Comparison of ENCODE assay signal across 17 cellular contexts in the genomic region with DNA sequence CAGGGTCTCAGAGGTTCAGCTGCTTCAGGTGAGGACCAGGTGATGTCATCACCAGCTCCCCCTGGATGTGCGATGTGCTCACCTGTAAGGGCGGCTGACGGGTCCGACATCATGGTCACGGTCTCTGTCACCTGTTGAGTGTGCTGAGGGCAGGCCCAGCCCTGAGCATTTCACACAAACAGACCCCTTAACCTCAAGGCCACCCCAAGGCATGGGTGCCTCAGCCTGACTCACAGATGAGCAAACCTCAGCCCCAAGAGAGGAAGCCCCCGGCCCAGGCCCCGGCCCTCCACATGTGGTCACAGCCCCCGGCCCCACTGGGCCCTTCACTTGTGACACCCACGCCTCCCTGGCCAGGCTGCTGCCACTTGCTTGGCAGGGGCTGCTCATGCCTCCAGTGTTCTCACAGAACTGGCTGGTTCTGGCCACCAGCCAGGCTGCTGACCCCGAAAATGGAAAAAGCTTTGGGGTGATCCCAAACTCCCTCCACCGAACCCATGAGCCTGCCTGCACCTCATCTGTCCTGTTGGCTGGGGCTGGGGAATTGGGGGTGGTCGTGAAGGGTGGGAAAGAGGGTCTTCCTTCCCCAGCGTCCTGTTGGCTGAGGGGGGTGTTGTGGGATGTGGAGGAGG. TPM values are rescaled to one million over a fixed set of nuclear protein-coding genes. Genes with fewer than 3 reads are reported as not detected.
A peak's percentile ranks its signal among the peaks of the same experiment; 100 is the strongest.
DNase-seq lines count a peak whose midpoint lies in the region; FAIRE-seq and TF ChIP-seq lines count a peak whose summit lies in the region.
"Had no signal": no experiment of that assay in that cellular context is flagged by ENCODE, and none has a peak within 500 bp of the region (broad histone marks: within the 10 kb centered on the region; RNA-seq: fewer than 3 reads in every experiment).

No MANE protein-coding gene starts in this region.

- H3K9me3 ChIP-seq in BLaER1 (no peaks in the 10 kb centered on the region), esophagus muscularis mucosa (no peaks in the 10 kb centered on the region), sigmoid colon (no peaks in the 10 kb centered on the region), suprapubic skin (no peaks in the 10 kb centered on the region)
- H3K9me3 ChIP-seq: A549, BE2C, HAP-1 had no signal

- intact Hi-C loops in esophagus muscularis mucosa (cut with DNase I) (no loop called here), sigmoid colon (cut with DNase I) (loop anchor here (1.0 kb wide), 1 partner anchor 126 kb away; no protein-coding TSS in a partner anchor)

- no peaks in the 10 kb centered on the region for H3K36me3 ChIP-seq in BLaER1
- H3K36me3 ChIP-seq in esophagus muscularis mucosa = no peaks in the 10 kb centered on the region
- H3K36me3 ChIP-seq in sigmoid colon = no peaks in the 10 kb centered on the region
- no peaks in the 10 kb centered on the region for H3K36me3 ChIP-seq in suprapubic skin
- H3K36me3 ChIP-seq: BE2C, HAP-1 had no signal

- 0 out of 2 replicates have a peak overlapping the region, but pooled peaks have one; percentile 19 for H3K9ac ChIP-seq in BLaER1

- H3K4me1 ChIP-seq in BLaER1 (peaks cover 6% of the 10 kb centered on the region; the same call in 1 of the 2 replicates), esophagus muscularis mucosa (peaks cover 0 to 19% (median 14%) of the 10 kb centered on the region in 4 donors), sigmoid colon (peaks cover 3 to 16% (median 9%) of the 10 kb centered on the region in 4 donors), suprapubic skin (peaks cover 3% of the 10 kb centered on the region)
- H3K4me1 ChIP-seq: A549, HAP-1 had no signal

- WGBS in esophagus muscularis mucosa = 65% methylated on average over 9 of the region's 13 CpGs
- whole genome bisulfite sequencing in sigmoid colon, 2 donors = 71 to 75% methylated on average over 13 of the region's 13 CpGs
- WGBS in suprapubic skin = 82% methylated on average over 13 of the region's 13 CpGs

- TF ChIP-seq CTCF in esophagus muscularis mucosa (IDR thresholded peaks at IDR 0.05) (no peak), sigmoid colon (IDR thresholded peaks at IDR 0.05) (no peak), suprapubic skin (IDR thresholded peaks at IDR 0.05) (no peak)

- no peaks in the 10 kb centered on the region for H4K20me1 ChIP-seq in BLaER1

- DNase-seq in GM12891 (ENCODE audit: insufficient read length, low spot score) (no peak), esophagus muscularis mucosa (ENCODE audit: extremely low spot score) (peak; percentile 57), sigmoid colon (peak; percentile 58), suprapubic skin (ENCODE audit: low spot score in 2 of 2) (no peak), NCI-H2107 treated with DMSO at 0.1 percent for 48 hours (lab: John Stamatoyannopoulos, UW; ENCODE audit: unreplicated experiment) (no peak), dedifferentiated amniotic fluid mesenchymal stem cell (ENCODE audit: extremely low spot score) (no peak)
- DNase-seq: COR-L47 had no signal

- FAIRE-seq in GM12891 (lab: Jason Lieb, UNC) = peak; percentile 9
- FAIRE-seq: A549, D721Med, H1 had no signal

- H3K4me2 ChIP-seq in BLaER1 = no peak overlapping the region

- TF ChIP-seq POLR2A in GM12891 (IDR thresholded peaks at IDR 0.05; ENCODE audit: low read depth, low read length) (no peak), esophagus muscularis mucosa (IDR thresholded peaks at IDR 0.05; ENCODE audit: low read depth) (no peak), sigmoid colon (IDR thresholded peaks at IDR 0.05) (no peak), suprapubic skin (IDR thresholded peaks at IDR 0.05) (no peak)

- H3K4me3 ChIP-seq in BLaER1 (no peak overlapping the region), esophagus muscularis mucosa (no peak overlapping the region), sigmoid colon (no peak overlapping the region), suprapubic skin (no peak overlapping the region)
- H3K4me3 ChIP-seq: A549, HAP-1 had no signal

- no peak for TF ChIP-seq EP300 in esophagus muscularis mucosa (IDR thresholded peaks at IDR 0.05)
- no peak for TF ChIP-seq EP300 in sigmoid colon (IDR thresholded peaks at IDR 0.05)
- TF ChIP-seq EP300 in suprapubic skin (IDR thresholded peaks at IDR 0.05) = no peak

- no peak overlapping the region for H3K27ac ChIP-seq in BLaER1
- no peak overlapping the region for H3K27ac ChIP-seq in esophagus muscularis mucosa (replicated peaks in 1 of 4)
- H3K27ac ChIP-seq in sigmoid colon = no peak overlapping the region
- no peak overlapping the region for H3K27ac ChIP-seq in suprapubic skin
- H3K27ac ChIP-seq: A549 had no signal

- H3K27me3 ChIP-seq in BLaER1 (no peaks in the 10 kb centered on the region), esophagus muscularis mucosa (peaks cover 0 to 38% (median 0%) of the 10 kb centered on the region in 4 donors), sigmoid colon (peaks cover 0 to 24% (median 6%) of the 10 kb centered on the region in 3 donors), suprapubic skin (peaks cover 12% of the 10 kb centered on the region)
- H3K27me3 ChIP-seq: BE2C had no signal

TF ChIP-seq in GM12891, 5 proteins besides CTCF, POLR2A, EP300 and RAD21:
- TF ChIP-seq PAX5 (IDR thresholded peaks at IDR 0.05; ENCODE audit: insufficient read depth, low read length, severe bottlenecking) (no peak), SPI1 (IDR thresholded peaks at IDR 0.05; ENCODE audit: low read depth, low read length) (no peak), TAF1 (IDR thresholded peaks at IDR 0.05; ENCODE audit: low read depth, low read length) (no peak), POLR2AphosphoS5 (IDR thresholded peaks at IDR 0.05; ENCODE audit: low read depth, low read length) (no peak), POU2F2 (IDR thresholded peaks at IDR 0.05; ENCODE audit: low read depth, low read length) (no peak)

RNA-seq across cellular contexts. Expression of a gene that starts 33.3 kb away (rescaled TPM):
- 5.7 TPM for polyA plus RNA-seq in GM12891 (2012; ENCODE audit: low read depth, missing spikeins)
- total RNA-seq in esophagus muscularis mucosa (under 1 TPM in 1 of 4 donors, not detected in 3; 0.23 TPM), sigmoid colon (under 1 TPM in 1 of 4 donors, not detected in 3; 0.41 TPM), suprapubic skin (not detected)
- polyA plus RNA-seq in sigmoid colon = under 1 TPM in 1 of 3 donors, not detected in 2; 0.06 TPM
- total RNA-seq: CD8-positive, alpha-beta T cell; HFFc6 had no signal
- polyA plus RNA-seq: AG04450, CD14-positive monocyte had no signal

Comparison
In these comparisons a context has a peak if more than half of its experiments do, and no peak if none do; other contexts are left out.
1. DNase-seq: peak in esophagus muscularis mucosa (single experiment) and sigmoid colon (single experiment); none in GM12891 (single experiment), suprapubic skin (0 of 2), NCI-H2107 treated with DMSO at 0.1 percent for 48 hours (single experiment) and dedifferentiated amniotic fluid mesenchymal stem cell (single experiment).